In genomic region chr10:60942604-60943269, GRCh38 we compare ENCODE assay signal across 8 cellular contexts. TPM values are rescaled to one million over a fixed set of nuclear protein-coding genes. Genes with fewer than 3 reads are reported as not detected.
DNase-seq lines count a peak whose midpoint lies in the region; ATAC-seq, FAIRE-seq and TF ChIP-seq lines count a peak whose summit lies in the region.

No MANE protein-coding gene starts in this region.

- H3K27ac ChIP-seq in HCT116 (ENCODE audit: low read depth, low read length): no peak overlapping the region
- no peak overlapping the region for H3K27ac ChIP-seq in PC-9
- H3K27ac ChIP-seq in HepG2 (ENCODE audit: extremely low read length, insufficient read depth, low read length): peak overlapping the region; percentile 78
- H3K27ac ChIP-seq in stomach smooth muscle (ENCODE audit: low read length): peak overlapping the region; percentile 86

- TF ChIP-seq EP300 in HepG2 (IDR thresholded peaks at IDR 0.05; ENCODE audit: low read depth in 2 of 2, low read length in 2 of 2) (no peak; a peak in 1 of 4 replicates), HepG2 (CRISPR knock-in tag; IDR thresholded peaks at IDR 0.05; ENCODE audit: borderline replicate concordance) (no peak)

- H4K20me1 ChIP-seq in HCT116 (ENCODE audit: insufficient read depth): no peaks in the 10 kb centered on the region
- H4K20me1 ChIP-seq in PC-9 (ENCODE audit: insufficient read depth): no peaks in the 10 kb centered on the region
- H4K20me1 ChIP-seq in HepG2 (ENCODE audit: insufficient read depth, low read length): no peaks in the 10 kb centered on the region

- in situ Hi-C loops in HepG2 (cut with HindIII; ENCODE audit: extremely low pct_ligation_motif_present, low pct_unique_long_range_greater_than_20kb): no loop called here

- peak overlapping the region; percentile 93 for H3K27ac Mint-ChIP-seq in chondrocyte (ENCODE audit: unreplicated experiment)

- H3K4me1 ChIP-seq in HCT116 (ENCODE audit: control insufficient read depth in 1 of 2, insufficient read depth in 2 of 2, low read length in 2 of 2) (peaks cover 3 to 19% of the 10 kb centered on the region in 2 experiments; a peak in 2 of 4 replicates), PC-9 (replicated peaks; ENCODE audit: insufficient read depth) (peaks cover 12% of the 10 kb centered on the region), HepG2 (ENCODE audit: insufficient read depth, low read length) (peaks cover 26% of the 10 kb centered on the region), stomach smooth muscle (ENCODE audit: control insufficient read depth, insufficient read depth, low read length) (peaks cover 12% of the 10 kb centered on the region)

- FAIRE-seq in HepG2 (lab: Jason Lieb, UNC): no peak

- H3K27me3 ChIP-seq in HCT116 (ENCODE audit: insufficient read depth, low read length): no peaks in the 10 kb centered on the region
- H3K27me3 ChIP-seq in PC-9 (ENCODE audit: insufficient read depth, low read depth): no peaks in the 10 kb centered on the region
- H3K27me3 ChIP-seq in HepG2 (ENCODE audit: control insufficient read depth in 1 of 2, insufficient read depth in 2 of 2, low read length in 2 of 2): no peaks in the 10 kb centered on the region; a peak in 1 of 5 replicates
- H3K27me3 ChIP-seq in stomach smooth muscle (ENCODE audit: control insufficient read depth in 1 of 2, insufficient read depth in 2 of 2, low read length in 2 of 2): no peaks in the 10 kb centered on the region

- WGBS in HepG2 (ENCODE audit: low lambda C conversion rate): 28% methylated on average over 13 of the region's 13 CpGs

- POLR2A ChIA-PET in HCT116 (lab: Charles Lee) (no interaction called here), PC-9 (lab: Charles Lee; ENCODE audit: unreplicated experiment) (interaction anchor here (0.5 to 0.9 kb wide), 3 partner anchors 24 to 329 kb away, joined by 4 to 18 read pairs (median 4); no protein-coding TSS in a partner anchor), HepG2 (lab: Yijun Ruan, JAX) (interaction anchor here (0.7 to 1.6 kb wide), 4 partner anchors 12 to 121 kb away, joined by 3 to 11 read pairs (median 4); no protein-coding TSS in a partner anchor)

- 0 out of 2 replicates have a peak, but pooled peaks cover 4% of the 10 kb centered on the region for H3F3A ChIP-seq in PC-9 (ENCODE audit: insufficient read depth, low read depth)

- CTCF ChIA-PET in HCT116 (lab: Charles Lee) (interaction anchor here (0.6 kb wide), 1 partner anchor 842 kb away, joined by 3 read pairs; no protein-coding TSS in a partner anchor), PC-9 (lab: Charles Lee) (interaction anchor here (0.6 to 0.9 kb wide), 3 partner anchors 29 to 126 kb away, joined by 4 to 17 read pairs (median 5); no protein-coding TSS in a partner anchor), HepG2 (lab: Yijun Ruan, JAX; ENCODE audit: low intra/inter-chr PET ratio, low total read pairs) (no interaction called here)

- H3K4me3 ChIP-seq in HCT116 (replicated peaks in 1 of 2; ENCODE audit: low read depth in 1 of 2, low read length in 2 of 2): peak overlapping the region; percentile 51 to 72
- H3K4me3 ChIP-seq in PC-9: peak overlapping the region; percentile 95
- peak overlapping the region; percentile 59 to 71 (median 69) for H3K4me3 ChIP-seq in HepG2 (replicated peaks in 1 of 3; ENCODE audit: insufficient read depth in 1 of 3, low read depth in 2 of 3, low read length in 3 of 3)
- peak overlapping the region; percentile 86 to 90 for H3K4me3 ChIP-seq in stomach smooth muscle (ENCODE audit: low read length in 2 of 2)

- H3K4me2 ChIP-seq in HCT116 (ENCODE audit: low read length) (peak overlapping the region; percentile 96), PC-9 (peak overlapping the region; percentile 95), HepG2 (ENCODE audit: low read depth, low read length) (peak overlapping the region; percentile 73)

- H3K27me3 Mint-ChIP-seq in chondrocyte (ENCODE audit: low read depth): no peaks in the 10 kb centered on the region

- H3K9me2 ChIP-seq in HCT116 (ENCODE audit: insufficient read depth): no peaks in the 10 kb centered on the region
- no peaks in the 10 kb centered on the region for H3K9me2 ChIP-seq in PC-9 (ENCODE audit: insufficient read depth)

- H3K36me3 Mint-ChIP-seq in chondrocyte (ENCODE audit: low read depth): peaks cover 1% of the 10 kb centered on the region

- ATAC-seq in HCT116 (no peak), HepG2 (peak; percentile 27)

- DNase-seq in NCI-H2107 treated with DMSO at 0.1 percent for 48 hours (lab: John Stamatoyannopoulos, UW; ENCODE audit: unreplicated experiment): peak; percentile 7
- no peak for DNase-seq in NCI-H2107 (lab: John Stamatoyannopoulos, UW)
- DNase-seq in HCT116 (ENCODE audit: low read depth, low spot score): no peak
- DNase-seq in PC-9: peak in 1 of 2 experiments; percentile 10
- DNase-seq in chondrocyte (ENCODE audit: low spot score): no peak
- DNase-seq in HepG2 (ENCODE audit: low spot score): no peak
- no peak for DNase-seq in GOT3 (lab: John Stamatoyannopoulos, UW)

- peak overlapping the region; percentile 87 for H3K4me3 Mint-ChIP-seq in chondrocyte (ENCODE audit: unreplicated experiment)

- intact Hi-C loops in HCT116 (cut with micrococcal nuclease) (no loop called here), PC-9 (cut with micrococcal nuclease; ENCODE audit: unreplicated experiment) (no loop called here), HepG2 (cut with micrococcal nuclease; ENCODE audit: unreplicated experiment) (loop anchor here (5.0 kb wide), 1 partner anchor 35 kb away; no protein-coding TSS in a partner anchor)

- H3K9me3 ChIP-seq in HCT116 (ENCODE audit: control insufficient read depth in 1 of 2, insufficient read depth in 1 of 2, low read depth in 1 of 2, low read length in 2 of 2) (no peaks in the 10 kb centered on the region), PC-9 (ENCODE audit: insufficient read depth, low read depth) (no peaks in the 10 kb centered on the region), HepG2 (ENCODE audit: low read length) (no peaks in the 10 kb centered on the region), stomach smooth muscle (ENCODE audit: control insufficient read depth in 2 of 2, low read length in 2 of 2) (no peaks in the 10 kb centered on the region)

- TF ChIP-seq POLR2A in HCT116 (IDR thresholded peaks at IDR 0.05; ENCODE audit: borderline replicate concordance, extremely low read depth, insufficient read depth, insufficient read length): no peak
- no peak; a peak in 1 of 4 replicates for TF ChIP-seq POLR2A in HepG2 (IDR thresholded peaks at IDR 0.05; ENCODE audit: insufficient read depth in 1 of 2, low read depth in 2 of 2, low read length in 2 of 2)

- no peaks in the 10 kb centered on the region for H3K36me3 ChIP-seq in HCT116 (ENCODE audit: control insufficient read depth in 1 of 2, insufficient read depth in 2 of 2, low read length in 2 of 2)
- no peaks in the 10 kb centered on the region for H3K36me3 ChIP-seq in PC-9 (ENCODE audit: low read depth)
- peaks cover 1 to 11% of the 10 kb centered on the region in 2 experiments; a peak in 3 of 5 replicates for H3K36me3 ChIP-seq in HepG2 (replicated peaks in 1 of 2; ENCODE audit: control insufficient read depth in 1 of 2, insufficient read depth in 2 of 2, low read length in 2 of 2)
- H3K36me3 ChIP-seq in stomach smooth muscle (ENCODE audit: control insufficient read depth in 2 of 2, insufficient read depth in 2 of 2, low read length in 2 of 2): no peaks in the 10 kb centered on the region

- H3K9ac ChIP-seq in HCT116 (ENCODE audit: low read length): peak overlapping the region; percentile 70; the same call in 1 of the 2 replicates
- H3K9ac ChIP-seq in HepG2 (ENCODE audit: insufficient read depth, low read depth, low read length): peak overlapping the region; percentile 82
- peak overlapping the region; percentile 73 to 88 for H3K9ac ChIP-seq in stomach smooth muscle (ENCODE audit: low read length in 2 of 2)

- H2AFZ ChIP-seq in HCT116 (ENCODE audit: low read depth, low read length, poor library complexity, severe bottlenecking): no peak overlapping the region
- peak overlapping the region; percentile 99 for H2AFZ ChIP-seq in PC-9
- H2AFZ ChIP-seq in HepG2 (ENCODE audit: low read length): no peak overlapping the region

- TF ChIP-seq RAD21 in HCT116 (IDR thresholded peaks at IDR 0.05; ENCODE audit: low read depth) (no peak), HepG2 (CRISPR knock-in tag; IDR thresholded peaks at IDR 0.05) (no peak)

- no peaks in the 10 kb centered on the region for H3K79me2 ChIP-seq in HCT116 (ENCODE audit: insufficient read depth, low read length)
- 0 out of 2 replicates have a peak, but pooled peaks cover 3% of the 10 kb centered on the region for H3K79me2 ChIP-seq in PC-9 (ENCODE audit: low read depth)
- H3K79me2 ChIP-seq in HepG2 (ENCODE audit: insufficient read depth, low read length): no peaks in the 10 kb centered on the region

- peaks cover 46% of the 10 kb centered on the region for H3K4me1 Mint-ChIP-seq in chondrocyte (ENCODE audit: low read depth)

- TF ChIP-seq CTCF in HCT116 (IDR thresholded peaks at IDR 0.05 in 2 of 3, conservative IDR thresholded peaks at IDR 0.05 in 1 of 3; ENCODE audit: borderline replicate concordance in 1 of 3, insufficient read depth in 1 of 3, low read depth in 2 of 3, low read length in 2 of 3) (no peak), PC-9 (conservative IDR thresholded peaks at IDR 0.05) (no peak), chondrocyte (IDR thresholded peaks at IDR 0.05) (no peak), HepG2 (CRISPR knock-in tag; IDR thresholded peaks at IDR 0.05) (no peak)

- BruUV-seq in HCT116 (replicated peaks; lab: Mats Ljungman, UMichigan) (no TSS peak), PC-9 (replicated peaks; lab: Mats Ljungman, UMichigan) (TSS peak; percentile 44), HepG2 (replicated peaks; lab: Mats Ljungman, UMichigan) (TSS peak; percentile 15)

- RAD21 ChIA-PET in HCT116 (lab: Charles Lee; ENCODE audit: low non-redundant PET in 1 of 2, low total read pairs in 2 of 2, uncharacterized antibody in 2 of 2, unreplicated experiment in 2 of 2): no interaction called here

- H3K9me3 Mint-ChIP-seq in chondrocyte (ENCODE audit: low read depth): no peaks in the 10 kb centered on the region

RNA-seq across cellular contexts. Expression of gene RHOBTB1, which starts 1.2 kb away (rescaled TPM):
- 1.6 TPM for total RNA-seq in HCT116 (2021; ENCODE audit: unreplicated experiment)
- polyA plus RNA-seq in HCT116 (2012): 1.1 and 1.9 TPM in 2 replicates
- 5.2 and 7.8 TPM in 2 replicates for total RNA-seq in PC-9 (2021)
- total RNA-seq in chondrocyte: 18.6 to 19.2 TPM (median 19.0 TPM) in 3 replicates
- 59.5 and 80.6 TPM in 2 replicates for total RNA-seq in HepG2 (2016; rRNA removed; fragmentation: Illumina TruSeq; extraction: Trizol)
- total RNA-seq in HepG2 (2016; cell fraction: cytosol; rRNA removed; fragmentation: Illumina TruSeq; extraction: Trizol; ENCODE audit: low read depth): 7.7 and 10.8 TPM in 2 replicates
- total RNA-seq in HepG2 (2016; cell fraction: insoluble cytoplasmic fraction; rRNA removed; fragmentation: Illumina TruSeq; extraction: Trizol): 59.9 and 79.4 TPM in 2 replicates
- total RNA-seq in HepG2 (2016; cell fraction: membrane; rRNA removed; fragmentation: Illumina TruSeq; extraction: Trizol): 31.0 and 34.2 TPM in 2 replicates
- 53.4 and 63.5 TPM in 2 replicates for total RNA-seq in HepG2 (2016; cell fraction: nucleus; rRNA removed; fragmentation: Illumina TruSeq; extraction: Trizol)
- 13.0 and 18.8 TPM in 2 replicates for polyA plus RNA-seq in HepG2 (2011; rRNA removed)
- polyA plus RNA-seq in HepG2 (2011; cell fraction: cytosol; rRNA removed): 11.3 and 11.5 TPM in 2 replicates
- 27.3 and 37.7 TPM in 2 replicates for polyA plus RNA-seq in HepG2 (2011; cell fraction: nucleus; rRNA removed)
- 10.7 and 10.9 TPM in 2 replicates for polyA plus RNA-seq in HepG2 (2012)
- polyA plus RNA-seq in HepG2 (2016; cell fraction: cytosol; fragmentation: Illumina TruSeq; extraction: Trizol; ENCODE audit: low read depth): 4.3 and 4.9 TPM in 2 replicates
- polyA plus RNA-seq in HepG2 (2016; cell fraction: insoluble cytoplasmic fraction; fragmentation: Illumina TruSeq; extraction: Trizol; ENCODE audit: low read depth): 57.8 and 61.6 TPM in 2 replicates
- polyA plus RNA-seq in HepG2 (2016; cell fraction: membrane; fragmentation: Illumina TruSeq; extraction: Trizol; ENCODE audit: low read depth): 14.8 and 14.9 TPM in 2 replicates
- polyA plus RNA-seq in HepG2 (2016; cell fraction: nucleus; fragmentation: Illumina TruSeq; extraction: Trizol; ENCODE audit: insufficient read depth, low read depth): 58.3 and 64.1 TPM in 2 replicates
- polyA minus RNA-seq in HepG2 (2011; rRNA and poly(A)+ RNA removed; ENCODE audit: low replicate concordance): 19.3 and 21.6 TPM in 2 replicates
- polyA minus RNA-seq in HepG2 (2011; cell fraction: cytosol; rRNA and poly(A)+ RNA removed): 8.8 and 15.0 TPM in 2 replicates
- 37.7 and 46.2 TPM in 2 replicates for polyA minus RNA-seq in HepG2 (2011; cell fraction: nucleus; rRNA and poly(A)+ RNA removed)

Comparison
In these comparisons a context has a peak if more than half of its experiments do, and no peak if none do; other contexts are left out.
1. H3K27ac ChIP-seq: peak in HepG2 (single experiment) and stomach smooth muscle (single experiment); none in HCT116 (single experiment) and PC-9 (single experiment).
2. Peak in every context shown above with its lines, with median percentiles within 50 percentile points of each other: H3K4me2 ChIP-seq, H3K4me3 ChIP-seq and H3K9ac ChIP-seq.